ENCODE assay signal across 8 cellular contexts in genomic region chr7:134126937-134127848, GRCh38. TPM values are rescaled to one million over a fixed set of nuclear protein-coding genes. Genes with fewer than 3 reads are reported as not detected.
DNase-seq lines count a peak whose midpoint lies in the region; ATAC-seq and TF ChIP-seq lines count a peak whose summit lies in the region.

Gene LRGUK, plus strand, starts transcription at chr7:134127340. Its CDS starts 28 bp downstream, at chr7:134127368.

- peaks cover 16% of the 10 kb centered on the region for H3K4me1 Mint-ChIP-seq in activated CD4-positive, alpha-beta T cell treated with anti-CD3 and anti-CD28 coated beads, Interleukin-2, amount 10 ng/mL, durations not matched to agents 7 days and 5 days

- CTCF ChIA-PET in activated CD4-positive, alpha-beta T cell treated with anti-CD3 and anti-CD28 coated beads, Interleukin-2, amount 10 ng/mL, durations not matched to agents 7 days and 5 days (lab: Charles Lee), result interaction anchor here (0.7 to 1.8 kb wide), 5 partner anchors 8 to 1026 kb away, joined by 3 to 4 read pairs (median 3); no protein-coding TSS in a partner anchor

- POLR2A ChIA-PET in activated CD4-positive, alpha-beta T cell treated with anti-CD3 and anti-CD28 coated beads, Interleukin-2, amount 10 ng/mL, durations not matched to agents 7 days and 5 days (lab: Charles Lee), result interaction anchor here (0.7 kb wide), 2 partner anchors 267 to 834 kb away, joined by 3 read pairs; no protein-coding TSS in a partner anchor

- DNase-seq in BE2C (peak; percentile 90), NCI-H510A treated with DMSO at 0.1 percent for 48 hours (lab: John Stamatoyannopoulos, UW) (peak; percentile 66), dermis blood vessel endothelial cell (peak; percentile 83), left lung (peak; percentile 88 to 92)
- DNase-seq in activated CD4-positive, alpha-beta T cell treated with anti-CD3 and anti-CD28 coated beads, Interleukin-2, amount 10 ng/mL, durations not matched to agents 7 days and 5 days, result peak; percentile 85
- peak; percentile 58 to 65 for DNase-seq in stimulated activated CD4-positive, alpha-beta T cell treated with anti-CD3 and anti-CD28 coated beads, Interleukin-1b, Interleukin-23, amount 100 ng/mL, for 4 hours (ENCODE audit: low read depth in 2 of 2)

- no peaks in the 10 kb centered on the region for H3K9me3 Mint-ChIP-seq in activated CD4-positive, alpha-beta T cell treated with anti-CD3 and anti-CD28 coated beads, Interleukin-2, amount 10 ng/mL, durations not matched to agents 7 days and 5 days

- intact Hi-C loops in left lung (cut with DNase I), result loop anchor here in 1 of 2 donors (10.0 kb wide), 1 partner anchor 188 kb away; the partner anchor contains the start of gene SLC35B4

- ATAC-seq in GM19351 (IDR thresholded peaks at IDR 0.05; ENCODE audit: unreplicated experiment), result peak; percentile 100
- peak; percentile 100 for ATAC-seq in HG03457 (IDR thresholded peaks at IDR 0.05; ENCODE audit: unreplicated experiment)
- ATAC-seq in left lung, result peak; percentile 100

- H3K36me3 ChIP-seq in BE2C (no peaks in the 10 kb centered on the region), left lung (no peaks in the 10 kb centered on the region)

- peak within 1 kb of the TSS; percentile 73 for H3K4me3 Mint-ChIP-seq in activated CD4-positive, alpha-beta T cell treated with anti-CD3 and anti-CD28 coated beads, Interleukin-2, amount 10 ng/mL, durations not matched to agents 7 days and 5 days

- peaks cover 24% of the 10 kb centered on the region for H3K27me3 Mint-ChIP-seq in activated CD4-positive, alpha-beta T cell treated with anti-CD3 and anti-CD28 coated beads, Interleukin-2, amount 10 ng/mL, durations not matched to agents 7 days and 5 days

- no peaks in the 10 kb centered on the region for H3K27me3 ChIP-seq in BE2C
- H3K27me3 ChIP-seq in left lung, result no peaks in the 10 kb centered on the region

- no peak within 1 kb of the TSS for H3K27ac Mint-ChIP-seq in activated CD4-positive, alpha-beta T cell treated with anti-CD3 and anti-CD28 coated beads, Interleukin-2, amount 10 ng/mL, durations not matched to agents 7 days and 5 days

- peak within 1 kb of the TSS; percentile 61 for H3K4me3 ChIP-seq in BE2C (ENCODE audit: low read depth, low read length)
- H3K4me3 ChIP-seq in left lung, result peak within 1 kb of the TSS; percentile 52 to 61

- no peaks in the 10 kb centered on the region for H3K9me3 ChIP-seq in BE2C
- no peaks in the 10 kb centered on the region for H3K9me3 ChIP-seq in left lung

- H3K27ac ChIP-seq in left lung, result no peak within 1 kb of the TSS

- H3K4me1 ChIP-seq in BE2C (peaks cover 4% of the 10 kb centered on the region; the same call in 1 of the 2 replicates), left lung (peaks cover 0 to 3% of the 10 kb centered on the region in 2 donors)

- no peaks in the 10 kb centered on the region for H3K36me3 Mint-ChIP-seq in activated CD4-positive, alpha-beta T cell treated with anti-CD3 and anti-CD28 coated beads, Interleukin-2, amount 10 ng/mL, durations not matched to agents 7 days and 5 days (ENCODE audit: low read depth)

- TF ChIP-seq CTCF in BE2C (IDR thresholded peaks at IDR 0.05; ENCODE audit: low read depth, low read length) (no peak), left lung (IDR thresholded peaks at IDR 0.05) (no peak)

RNA-seq across cellular contexts. Expression of gene LRGUK, which starts in this region (rescaled TPM):
- 0.63 TPM for polyA plus RNA-seq in BE2C (2012; ENCODE audit: insufficient read depth, insufficient read length, low read depth)
- under 1 TPM; 0.17 to 0.25 TPM for total RNA-seq in activated CD4-positive, alpha-beta T cell treated with anti-CD3 and anti-CD28 coated beads, Interleukin-2, amount 10 ng/mL, durations not matched to agents 7 days and 5 days
- total RNA-seq in dermis blood vessel endothelial cell (0.05 and 0.17 TPM in 2 replicates), left lung (1 to 10 TPM in 1 of 2 donors, under 1 TPM in 1; 0.94 to 1.0 TPM)

Comparison
In these comparisons a context has a peak if more than half of its experiments do, and no peak if none do; other contexts are left out.
1. Peak in DNase-seq in activated CD4-positive, alpha-beta T cell treated with anti-CD3 and anti-CD28 coated beads, Interleukin-2, amount 10 ng/mL, durations not matched to agents 7 days and 5 days; RNA of the gene not detected or under 1 TPM.
2. Peak in DNase-seq in dermis blood vessel endothelial cell; RNA of the gene not detected or under 1 TPM.